ENCODE assay signal across 1 cellular context in the genomic region with DNA sequence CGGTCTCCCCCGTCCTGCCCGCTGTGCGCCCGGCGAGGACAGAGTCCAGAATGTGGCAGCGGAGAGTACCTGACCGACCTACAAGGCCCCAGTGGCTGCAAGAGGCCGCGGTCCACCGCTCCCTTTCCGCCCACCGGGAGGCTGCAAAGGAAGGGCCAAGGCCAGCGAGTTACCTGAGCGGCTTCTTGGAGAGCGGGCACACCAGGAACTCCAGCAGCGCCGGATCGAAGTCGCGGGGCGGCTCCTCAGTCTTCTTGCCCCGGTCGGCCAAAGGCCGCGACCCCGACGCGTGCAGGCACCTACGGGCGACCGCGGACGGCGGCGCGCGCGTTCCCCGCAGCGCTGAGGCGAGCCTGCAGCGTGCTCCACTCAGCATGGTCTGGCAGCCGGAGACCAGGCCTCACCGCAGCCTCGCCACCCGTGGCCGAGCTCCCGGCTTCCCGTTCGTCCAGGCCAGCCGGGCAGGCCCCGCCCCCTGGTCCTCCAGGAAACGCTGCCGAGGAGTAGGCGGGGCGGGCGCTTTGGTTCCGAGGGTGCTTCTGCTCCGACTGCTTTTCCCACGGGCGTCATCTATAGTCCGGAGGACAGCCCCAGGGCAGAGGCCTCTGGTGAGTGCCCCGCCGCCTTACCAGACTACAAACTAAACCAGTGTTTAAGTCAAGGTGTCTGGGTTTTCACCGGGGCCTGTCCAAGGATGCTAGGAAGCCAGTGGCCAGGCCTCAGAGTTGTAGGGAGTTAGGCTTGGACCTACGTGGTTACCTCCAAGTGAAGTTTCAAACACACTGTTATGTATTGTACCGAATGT.
TF ChIP-seq lines count a peak whose summit lies in the region.

A gene with protein sequence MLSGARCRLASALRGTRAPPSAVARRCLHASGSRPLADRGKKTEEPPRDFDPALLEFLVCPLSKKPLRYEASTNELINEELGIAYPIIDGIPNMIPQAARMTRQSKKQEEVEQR (minus strand): TSS at position 452 of the 805 bp plus-strand sequence. CDS start 76 bp downstream, at position 376.

TF ChIP-seq in K562, 482 proteins besides CTCF, POLR2A, EP300 and RAD21 (continued from another document and continues in another):
- TF ChIP-seq, protein P1, sequence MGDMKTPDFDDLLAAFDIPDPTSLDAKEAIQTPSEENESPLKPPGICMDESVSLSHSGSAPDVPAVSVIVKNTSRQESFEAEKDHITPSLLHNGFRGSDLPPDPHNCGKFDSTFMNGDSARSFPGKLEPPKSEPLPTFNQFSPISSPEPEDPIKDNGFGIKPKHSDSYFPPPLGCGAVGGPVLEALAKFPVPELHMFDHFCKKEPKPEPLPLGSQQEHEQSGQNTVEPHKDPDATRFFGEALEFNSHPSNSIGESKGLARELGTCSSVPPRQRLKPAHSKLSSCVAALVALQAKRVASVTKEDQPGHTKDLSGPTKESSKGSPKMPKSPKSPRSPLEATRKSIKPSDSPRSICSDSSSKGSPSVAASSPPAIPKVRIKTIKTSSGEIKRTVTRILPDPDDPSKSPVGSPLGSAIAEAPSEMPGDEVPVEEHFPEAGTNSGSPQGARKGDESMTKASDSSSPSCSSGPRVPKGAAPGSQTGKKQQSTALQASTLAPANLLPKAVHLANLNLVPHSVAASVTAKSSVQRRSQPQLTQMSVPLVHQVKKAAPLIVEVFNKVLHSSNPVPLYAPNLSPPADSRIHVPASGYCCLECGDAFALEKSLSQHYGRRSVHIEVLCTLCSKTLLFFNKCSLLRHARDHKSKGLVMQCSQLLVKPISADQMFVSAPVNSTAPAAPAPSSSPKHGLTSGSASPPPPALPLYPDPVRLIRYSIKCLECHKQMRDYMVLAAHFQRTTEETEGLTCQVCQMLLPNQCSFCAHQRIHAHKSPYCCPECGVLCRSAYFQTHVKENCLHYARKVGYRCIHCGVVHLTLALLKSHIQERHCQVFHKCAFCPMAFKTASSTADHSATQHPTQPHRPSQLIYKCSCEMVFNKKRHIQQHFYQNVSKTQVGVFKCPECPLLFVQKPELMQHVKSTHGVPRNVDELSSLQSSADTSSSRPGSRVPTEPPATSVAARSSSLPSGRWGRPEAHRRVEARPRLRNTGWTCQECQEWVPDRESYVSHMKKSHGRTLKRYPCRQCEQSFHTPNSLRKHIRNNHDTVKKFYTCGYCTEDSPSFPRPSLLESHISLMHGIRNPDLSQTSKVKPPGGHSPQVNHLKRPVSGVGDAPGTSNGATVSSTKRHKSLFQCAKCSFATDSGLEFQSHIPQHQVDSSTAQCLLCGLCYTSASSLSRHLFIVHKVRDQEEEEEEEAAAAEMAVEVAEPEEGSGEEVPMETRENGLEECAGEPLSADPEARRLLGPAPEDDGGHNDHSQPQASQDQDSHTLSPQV (IDR thresholded peaks at IDR 0.05), result peak; percentile 46; the same call in 1 of the 2 replicates
- TF ChIP-seq ZNF717 (CRISPR knock-in tag; IDR thresholded peaks at IDR 0.05), result no peak
- TF ChIP-seq, protein P2, sequence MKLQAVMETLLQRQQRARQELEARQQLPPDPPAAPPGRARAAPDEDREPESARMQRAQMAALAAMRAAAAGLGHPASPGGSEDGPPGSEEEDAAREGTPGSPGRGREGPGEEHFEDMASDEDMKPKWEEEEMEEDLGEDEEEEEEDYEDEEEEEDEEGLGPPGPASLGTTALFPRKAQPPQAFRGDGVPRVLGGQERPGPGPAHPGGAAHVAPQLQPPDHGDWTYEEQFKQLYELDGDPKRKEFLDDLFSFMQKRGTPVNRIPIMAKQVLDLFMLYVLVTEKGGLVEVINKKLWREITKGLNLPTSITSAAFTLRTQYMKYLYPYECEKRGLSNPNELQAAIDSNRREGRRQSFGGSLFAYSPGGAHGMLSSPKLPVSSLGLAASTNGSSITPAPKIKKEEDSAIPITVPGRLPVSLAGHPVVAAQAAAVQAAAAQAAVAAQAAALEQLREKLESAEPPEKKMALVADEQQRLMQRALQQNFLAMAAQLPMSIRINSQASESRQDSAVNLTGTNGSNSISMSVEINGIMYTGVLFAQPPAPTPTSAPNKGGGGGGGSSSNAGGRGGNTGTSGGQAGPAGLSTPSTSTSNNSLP (IDR thresholded peaks at IDR 0.05; ENCODE audit: borderline replicate concordance, low read depth, low read length), result no peak
- no peak for TF ChIP-seq LEF1 (IDR thresholded peaks at IDR 0.05)
- TF ChIP-seq ZNF134 (CRISPR knock-in tag; conservative IDR thresholded peaks at IDR 0.05), result 0 out of 2 replicates have a peak, but pooled peaks have one; percentile 37
- TF ChIP-seq MCM3 (IDR thresholded peaks at IDR 0.05), result no peak
- peak; percentile 84 for TF ChIP-seq CTBP1 (IDR thresholded peaks at IDR 0.05; ENCODE audit: borderline replicate concordance)
- TF ChIP-seq COPS2 (conservative IDR thresholded peaks at IDR 0.05), result no peak
- TF ChIP-seq POLR2AphosphoS2 (IDR thresholded peaks at IDR 0.05; ENCODE audit: low read length), result no peak
- no peak for TF ChIP-seq ZNF507 (tag; conservative IDR thresholded peaks at IDR 0.05)
- TF ChIP-seq NFE2L1 (tag; IDR thresholded peaks at IDR 0.05; ENCODE audit: borderline replicate concordance, low read depth), result no peak
- TF ChIP-seq ZNF274 (IDR thresholded peaks at IDR 0.05; ENCODE audit: borderline replicate concordance, low read depth, low read length), result no peak
- TF ChIP-seq, protein P3, sequence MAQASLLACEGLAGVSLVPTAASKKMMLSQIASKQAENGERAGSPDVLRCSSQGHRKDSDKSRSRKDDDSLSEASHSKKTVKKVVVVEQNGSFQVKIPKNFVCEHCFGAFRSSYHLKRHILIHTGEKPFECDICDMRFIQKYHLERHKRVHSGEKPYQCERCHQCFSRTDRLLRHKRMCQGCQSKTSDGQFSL (CRISPR knock-in tag; IDR thresholded peaks at IDR 0.05), result no peak
- TF ChIP-seq, protein P3 (tag; IDR thresholded peaks at IDR 0.05), result no peak
- peak; percentile 69 for TF ChIP-seq CXXC5 (CRISPR knock-in tag; IDR thresholded peaks at IDR 0.05)
- no peak for TF ChIP-seq ELF1 (tag; IDR thresholded peaks at IDR 0.05)
- TF ChIP-seq, protein P4, sequence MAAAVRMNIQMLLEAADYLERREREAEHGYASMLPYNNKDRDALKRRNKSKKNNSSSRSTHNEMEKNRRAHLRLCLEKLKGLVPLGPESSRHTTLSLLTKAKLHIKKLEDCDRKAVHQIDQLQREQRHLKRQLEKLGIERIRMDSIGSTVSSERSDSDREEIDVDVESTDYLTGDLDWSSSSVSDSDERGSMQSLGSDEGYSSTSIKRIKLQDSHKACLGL (CRISPR knock-in tag; IDR thresholded peaks at IDR 0.05; ENCODE audit: borderline replicate concordance, poor library complexity, severe bottlenecking), result no peak
- TF ChIP-seq ZNF165 (CRISPR knock-in tag; IDR thresholded peaks at IDR 0.05; ENCODE audit: borderline replicate concordance), result no peak
- TF ChIP-seq HDAC6 (IDR thresholded peaks at IDR 0.05; ENCODE audit: low read depth, low read length), result no peak
- TF ChIP-seq, protein P5, sequence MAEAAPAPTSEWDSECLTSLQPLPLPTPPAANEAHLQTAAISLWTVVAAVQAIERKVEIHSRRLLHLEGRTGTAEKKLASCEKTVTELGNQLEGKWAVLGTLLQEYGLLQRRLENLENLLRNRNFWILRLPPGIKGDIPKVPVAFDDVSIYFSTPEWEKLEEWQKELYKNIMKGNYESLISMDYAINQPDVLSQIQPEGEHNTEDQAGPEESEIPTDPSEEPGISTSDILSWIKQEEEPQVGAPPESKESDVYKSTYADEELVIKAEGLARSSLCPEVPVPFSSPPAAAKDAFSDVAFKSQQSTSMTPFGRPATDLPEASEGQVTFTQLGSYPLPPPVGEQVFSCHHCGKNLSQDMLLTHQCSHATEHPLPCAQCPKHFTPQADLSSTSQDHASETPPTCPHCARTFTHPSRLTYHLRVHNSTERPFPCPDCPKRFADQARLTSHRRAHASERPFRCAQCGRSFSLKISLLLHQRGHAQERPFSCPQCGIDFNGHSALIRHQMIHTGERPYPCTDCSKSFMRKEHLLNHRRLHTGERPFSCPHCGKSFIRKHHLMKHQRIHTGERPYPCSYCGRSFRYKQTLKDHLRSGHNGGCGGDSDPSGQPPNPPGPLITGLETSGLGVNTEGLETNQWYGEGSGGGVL (CRISPR knock-in tag; IDR thresholded peaks at IDR 0.05), result no peak
- TF ChIP-seq, protein P6, sequence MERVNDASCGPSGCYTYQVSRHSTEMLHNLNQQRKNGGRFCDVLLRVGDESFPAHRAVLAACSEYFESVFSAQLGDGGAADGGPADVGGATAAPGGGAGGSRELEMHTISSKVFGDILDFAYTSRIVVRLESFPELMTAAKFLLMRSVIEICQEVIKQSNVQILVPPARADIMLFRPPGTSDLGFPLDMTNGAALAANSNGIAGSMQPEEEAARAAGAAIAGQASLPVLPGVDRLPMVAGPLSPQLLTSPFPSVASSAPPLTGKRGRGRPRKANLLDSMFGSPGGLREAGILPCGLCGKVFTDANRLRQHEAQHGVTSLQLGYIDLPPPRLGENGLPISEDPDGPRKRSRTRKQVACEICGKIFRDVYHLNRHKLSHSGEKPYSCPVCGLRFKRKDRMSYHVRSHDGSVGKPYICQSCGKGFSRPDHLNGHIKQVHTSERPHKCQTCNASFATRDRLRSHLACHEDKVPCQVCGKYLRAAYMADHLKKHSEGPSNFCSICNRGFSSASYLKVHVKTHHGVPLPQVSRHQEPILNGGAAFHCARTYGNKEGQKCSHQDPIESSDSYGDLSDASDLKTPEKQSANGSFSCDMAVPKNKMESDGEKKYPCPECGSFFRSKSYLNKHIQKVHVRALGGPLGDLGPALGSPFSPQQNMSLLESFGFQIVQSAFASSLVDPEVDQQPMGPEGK (CRISPR knock-in tag; IDR thresholded peaks at IDR 0.05; ENCODE audit: borderline replicate concordance), result no peak
- TF ChIP-seq ZNF23 (CRISPR knock-in tag; IDR thresholded peaks at IDR 0.05), result no peak
- no peak for TF ChIP-seq ZFPM2 (CRISPR knock-in tag; IDR thresholded peaks at IDR 0.05)
- TF ChIP-seq, protein P7, sequence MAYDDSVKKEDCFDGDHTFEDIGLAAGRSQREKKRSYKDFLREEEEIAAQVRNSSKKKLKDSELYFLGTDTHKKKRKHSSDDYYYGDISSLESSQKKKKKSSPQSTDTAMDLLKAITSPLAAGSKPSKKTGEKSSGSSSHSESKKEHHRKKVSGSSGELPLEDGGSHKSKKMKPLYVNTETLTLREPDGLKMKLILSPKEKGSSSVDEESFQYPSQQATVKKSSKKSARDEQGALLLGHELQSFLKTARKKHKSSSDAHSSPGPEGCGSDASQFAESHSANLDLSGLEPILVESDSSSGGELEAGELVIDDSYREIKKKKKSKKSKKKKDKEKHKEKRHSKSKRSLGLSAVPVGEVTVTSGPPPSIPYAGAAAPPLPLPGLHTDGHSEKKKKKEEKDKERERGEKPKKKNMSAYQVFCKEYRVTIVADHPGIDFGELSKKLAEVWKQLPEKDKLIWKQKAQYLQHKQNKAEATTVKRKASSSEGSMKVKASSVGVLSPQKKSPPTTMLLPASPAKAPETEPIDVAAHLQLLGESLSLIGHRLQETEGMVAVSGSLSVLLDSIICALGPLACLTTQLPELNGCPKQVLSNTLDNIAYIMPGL (CRISPR knock-in tag; IDR thresholded peaks at IDR 0.05), result peak; percentile 78; the same call in 1 of the 2 replicates
- TF ChIP-seq ZNF584 (CRISPR knock-in tag; IDR thresholded peaks at IDR 0.05; ENCODE audit: low read depth), result no peak
- peak in 1 of 2 experiments; percentile 59; a peak in 1 of 4 replicates for TF ChIP-seq TBL1XR1 (IDR thresholded peaks at IDR 0.05; ENCODE audit: low read length in 2 of 2)
- TF ChIP-seq FOXJ2 (tag; IDR thresholded peaks at IDR 0.05), result no peak
- TF ChIP-seq, protein P8, sequence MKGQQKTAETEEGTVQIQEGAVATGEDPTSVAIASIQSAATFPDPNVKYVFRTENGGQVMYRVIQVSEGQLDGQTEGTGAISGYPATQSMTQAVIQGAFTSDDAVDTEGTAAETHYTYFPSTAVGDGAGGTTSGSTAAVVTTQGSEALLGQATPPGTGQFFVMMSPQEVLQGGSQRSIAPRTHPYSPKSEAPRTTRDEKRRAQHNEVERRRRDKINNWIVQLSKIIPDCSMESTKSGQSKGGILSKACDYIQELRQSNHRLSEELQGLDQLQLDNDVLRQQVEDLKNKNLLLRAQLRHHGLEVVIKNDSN (CRISPR knock-in tag; IDR thresholded peaks at IDR 0.05), result no peak
- no peak for TF ChIP-seq HMG20B (CRISPR knock-in tag; IDR thresholded peaks at IDR 0.05)
- TF ChIP-seq, protein P9, sequence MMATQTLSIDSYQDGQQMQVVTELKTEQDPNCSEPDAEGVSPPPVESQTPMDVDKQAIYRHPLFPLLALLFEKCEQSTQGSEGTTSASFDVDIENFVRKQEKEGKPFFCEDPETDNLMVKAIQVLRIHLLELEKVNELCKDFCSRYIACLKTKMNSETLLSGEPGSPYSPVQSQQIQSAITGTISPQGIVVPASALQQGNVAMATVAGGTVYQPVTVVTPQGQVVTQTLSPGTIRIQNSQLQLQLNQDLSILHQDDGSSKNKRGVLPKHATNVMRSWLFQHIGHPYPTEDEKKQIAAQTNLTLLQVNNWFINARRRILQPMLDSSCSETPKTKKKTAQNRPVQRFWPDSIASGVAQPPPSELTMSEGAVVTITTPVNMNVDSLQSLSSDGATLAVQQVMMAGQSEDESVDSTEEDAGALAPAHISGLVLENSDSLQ (IDR thresholded peaks at IDR 0.05), result no peak
- no peak for TF ChIP-seq ZNF316 (IDR thresholded peaks at IDR 0.05)
- no peak for TF ChIP-seq CBFA2T3 (IDR thresholded peaks at IDR 0.05)
- peak; percentile 88 for TF ChIP-seq MTA3 (IDR thresholded peaks at IDR 0.05; ENCODE audit: borderline replicate concordance)
- TF ChIP-seq HNRNPL (IDR thresholded peaks at IDR 0.05; ENCODE audit: low read depth, low read length), result no peak; the same call in 1 of the 2 replicates
- no peak for TF ChIP-seq ZZZ3 (IDR thresholded peaks at IDR 0.05)
- TF ChIP-seq MAFK (IDR thresholded peaks at IDR 0.05; ENCODE audit: low read length), result no peak
- TF ChIP-seq XRCC5 (IDR thresholded peaks at IDR 0.05; ENCODE audit: low read depth, low read length), result 0 out of 2 replicates have a peak, but pooled peaks have one; percentile 22
- TF ChIP-seq ZBED1 (IDR thresholded peaks at IDR 0.05), result no peak
- no peak for TF ChIP-seq PHTF2 (CRISPR knock-in tag; IDR thresholded peaks at IDR 0.05)
- no peak for TF ChIP-seq KHSRP (IDR thresholded peaks at IDR 0.05)
- TF ChIP-seq BRF1 (IDR thresholded peaks at IDR 0.05; ENCODE audit: borderline replicate concordance, extremely low read depth, insufficient read length), result no peak
